ENCODE assay signal across 32 cellular contexts in genomic region chr3:128949158-128949557, GRCh38. TPM values are rescaled to one million over a fixed set of nuclear protein-coding genes. Genes with fewer than 3 reads are reported as not detected.
"Had no signal": no experiment of that assay in that cellular context is flagged by ENCODE, and none has a peak within 500 bp of the region (broad histone marks: within the 10 kb centered on the region; RNA-seq: fewer than 3 reads in every experiment).

No MANE protein-coding gene starts in this region.

- H3K27me3 ChIP-seq: ascending aorta, breast epithelium, cardiac muscle cell, dorsolateral prefrontal cortex, gastrocnemius medialis, heart left ventricle had no signal

- H3K4me3 ChIP-seq: ascending aorta, breast epithelium, cardiac muscle cell, coronary artery, dorsolateral prefrontal cortex, gastrocnemius medialis, heart left ventricle had no signal

- H3K4me1 ChIP-seq: ascending aorta, breast epithelium, foreskin keratinocyte, gastrocnemius medialis, heart left ventricle had no signal

- H3K36me3 ChIP-seq: ascending aorta, breast epithelium, cardiac muscle cell, gastrocnemius medialis, heart left ventricle had no signal

- H3K27ac ChIP-seq: ascending aorta, breast epithelium, cardiac muscle cell, coronary artery, dorsolateral prefrontal cortex, foreskin keratinocyte, gastrocnemius medialis, heart left ventricle had no signal

- DNase-seq: activated CD4-positive, alpha-beta memory T cell treated with anti-CD3 and anti-CD28 coated beads for 36 hours; activated CD4-positive, alpha-beta T cell treated with anti-CD3 and anti-CD28 coated beads for 36 hours; activated CD4-positive, alpha-beta T cell treated with anti-CD3 and anti-CD28 coated beads, Interleukin-2, amount 10 ng/mL, durations not matched to agents 24 days and 14 days; activated CD4-positive, CD25-positive, alpha-beta regulatory T cell; activated CD4-positive, CD25-positive, alpha-beta regulatory T cell treated with anti-CD3 and anti-CD28 coated beads, Interleukin-2, amount 50 U/mL, for 72 hours; activated CD8-positive, alpha-beta T cell treated with anti-CD3 and anti-CD28 coated beads, Interleukin-2, amount 10 ng/mL, durations not matched to agents 7 days and 5 days; activated gamma-delta T cell; activated naive CD4-positive, alpha-beta T cell; activated naive CD4-positive, alpha-beta T cell treated with anti-CD3 and anti-CD28 coated beads, Interleukin-2, amount 10 ng/mL, durations not matched to agents 7 days and 5 days; activated naive CD8-positive, alpha-beta T cell treated with anti-CD3 and anti-CD28 coated beads, Interleukin-2, amount 10 ng/mL, durations not matched to agents 7 days and 5 days; activated T-cell treated with anti-CD3 and anti-CD28 coated beads for 4 hours; activated T-cell treated with anti-CD3 and anti-CD28 coated beads, Interleukin-2, amount 50 U/mL, for 24 hours; activated T-cell treated with anti-CD3 and anti-CD28 coated beads, Interleukin-2, amount 50 U/mL, for 72 hours; central memory CD4-positive, alpha-beta T cell; cerebellar nuclear complex; effector memory CD4-positive, alpha-beta T cell; endodermal cell; foreskin keratinocyte; gastrocnemius medialis; glutamatergic neuron; heart left ventricle; T-helper 1 cell; T-helper 17 cell; T1000 had no signal

- ATAC-seq: activated CD4-positive, alpha-beta T cell treated with anti-CD3 and anti-CD28 coated beads for 36 hours; activated CD8-positive, alpha-beta T cell treated with anti-CD3 and anti-CD28 coated beads, Interleukin-2, amount 10 ng/mL, durations not matched to agents 7 days and 5 days; activated naive CD4-positive, alpha-beta T cell treated with anti-CD3 and anti-CD28 coated beads, Interleukin-2, amount 50 U/mL, for 72 hours; activated T-cell treated with anti-CD3 and anti-CD28 coated beads, Interleukin-2, amount 50 U/mL, for 72 hours; esophagus mucosa; foreskin keratinocyte; gastrocnemius medialis; heart left ventricle; T-helper 17 cell had no signal

- H3K9me3 ChIP-seq: ascending aorta, breast epithelium, gastrocnemius medialis, heart left ventricle had no signal

RNA-seq across cellular contexts. Expression of gene CFAP92, which starts 44.7 kb away (rescaled TPM):
- total RNA-seq: activated CD4-positive, alpha-beta T cell treated with anti-CD3 and anti-CD28 coated beads, Interleukin-2, amount 10 ng/mL, durations not matched to agents 24 days and 14 days; ascending aorta; epithelial cell of proximal tubule had no signal

RNA-seq across cellular contexts. Expression of gene EFCC1, which starts 51.9 kb away (rescaled TPM):
- total RNA-seq: cardiac muscle cell, epithelial cell of proximal tubule, foreskin keratinocyte had no signal
- polyA plus RNA-seq: foreskin keratinocyte had no signal
